In genomic region chr15:57656434-57656833, GRCh38 we compare ENCODE assay signal across 18 cellular contexts. TPM values are rescaled to one million over a fixed set of nuclear protein-coding genes. Genes with fewer than 3 reads are reported as not detected.
A peak's percentile ranks its signal among the peaks of the same experiment; 100 is the strongest.
DNase-seq lines count a peak whose midpoint lies in the region; ATAC-seq, FAIRE-seq and TF ChIP-seq lines count a peak whose summit lies in the region.
"Had no signal": no experiment of that assay in that cellular context is flagged by ENCODE, and none has a peak within 500 bp of the region (broad histone marks: within the 10 kb centered on the region; RNA-seq: fewer than 3 reads in every experiment).

No MANE protein-coding gene starts in this region.

- CTCF ChIA-PET in A549 (lab: Yijun Ruan, JAX): interaction anchor here (0.7 to 5.1 kb wide), 12 partner anchors 10 to 410 kb away, joined by 3 to 26 read pairs (median 4); partner anchors contain the start of gene ALDH1A2

- no peak for TF ChIP-seq POLR2A in A549 (IDR thresholded peaks at IDR 0.05; ENCODE audit: low read length)

- no peak for TF ChIP-seq RAD21 in A549 (conservative IDR thresholded peaks at IDR 0.05 in 1 of 2, IDR thresholded peaks at IDR 0.05 in 1 of 2)

- no peak overlapping the region for H3K4me3 ChIP-seq in heart right ventricle
- H3K4me3 ChIP-seq in A549: no peak overlapping the region
- H3K4me3 ChIP-seq in right cardiac atrium (ENCODE audit: low read length): no peak overlapping the region
- H3K4me3 ChIP-seq: BLaER1, HAP-1 had no signal

- H3K27ac ChIP-seq in heart right ventricle: peak overlapping the region in 8 of 10 donors; percentile 3 to 76 (median 53)
- no peak overlapping the region for H3K27ac ChIP-seq in A549
- no peak overlapping the region for H3K27ac ChIP-seq in right cardiac atrium (ENCODE audit: low read length)
- H3K27ac ChIP-seq: BLaER1, C4-2B had no signal

- H3K4me1 ChIP-seq in heart right ventricle: peaks cover 4 to 54% (median 19%) of the 10 kb centered on the region in 9 donors
- H3K4me1 ChIP-seq in A549: no peaks in the 10 kb centered on the region
- H3K4me1 ChIP-seq in right cardiac atrium (ENCODE audit: control insufficient read depth, insufficient read depth, low read length): peaks cover 4% of the 10 kb centered on the region
- H3K4me1 ChIP-seq: BLaER1, Caco-2, HAP-1 had no signal

- no peaks in the 10 kb centered on the region for H3K9me3 ChIP-seq in heart right ventricle
- no peaks in the 10 kb centered on the region for H3K9me3 ChIP-seq in A549
- no peaks in the 10 kb centered on the region for H3K9me3 ChIP-seq in right cardiac atrium (ENCODE audit: control insufficient read depth, low read length)
- H3K9me3 ChIP-seq: BLaER1, Caco-2, HAP-1 had no signal

- ATAC-seq in heart right ventricle: peak in 6 of 8 donors; percentile 62 to 78 (median 69)
- no peak for ATAC-seq in Right ventricle myocardium superior (ENCODE audit: poor library complexity)
- no peak for ATAC-seq in A549
- peak; percentile 10 to 46 for ATAC-seq in right cardiac atrium
- no peak for ATAC-seq in stimulated activated naive CD8-positive, alpha-beta T cell treated with anti-CD3 and anti-CD28 coated beads, Interleukin-15, Interleukin-2, amounts not matched to agents 100 U/mL and 50 U/mL, for 24 hours
- ATAC-seq: CD8-positive, alpha-beta T cell had no signal

- no peak for TF ChIP-seq CTCF in heart right ventricle (IDR thresholded peaks at IDR 0.05)
- TF ChIP-seq CTCF in A549 (IDR thresholded peaks at IDR 0.05): no peak

- H3K36me3 ChIP-seq in heart right ventricle: peaks cover 0 to 17% (median 0%) of the 10 kb centered on the region in 9 donors
- H3K36me3 ChIP-seq: BLaER1, HAP-1 had no signal

- H3K27me3 ChIP-seq in heart right ventricle: no peaks in the 10 kb centered on the region
- H3K27me3 ChIP-seq in right cardiac atrium (ENCODE audit: control insufficient read depth, insufficient read depth): no peaks in the 10 kb centered on the region
- H3K27me3 ChIP-seq: BLaER1 had no signal

- TF ChIP-seq EP300 in A549 (IDR thresholded peaks at IDR 0.05): no peak

- FAIRE-seq in A549 (lab: Jason Lieb, UNC): peak; percentile 28
- FAIRE-seq: GM12892, H54 had no signal

- intact Hi-C loops in heart right ventricle (cut with DNase I) (loop anchor here in 3 of 10 donors (5.0 to 10.0 kb wide), 2 partner anchors 94 to 762 kb away; no protein-coding TSS in a partner anchor), Right ventricle myocardium superior (cut with DNase I) (no loop called here), right cardiac atrium (cut with DNase I) (no loop called here)

- DNase-seq in heart right ventricle (no peak), Right ventricle myocardium superior (no peak), A549 (ENCODE audit: low read depth in 1 of 2, low spot score in 1 of 2) (no peak), right cardiac atrium (no peak), NCI-H128 (lab: John Stamatoyannopoulos, UW; ENCODE audit: unreplicated experiment) (no peak)
- DNase-seq in stimulated activated naive CD8-positive, alpha-beta T cell treated with anti-CD3 and anti-CD28 coated beads, Interleukin-15, Interleukin-2, amounts not matched to agents 100 U/mL and 50 U/mL, for 24 hours: no peak
- DNase-seq: 8988T; Caco-2; CD8-positive, alpha-beta T cell; DMS153; DND-41; GOT3; HFFc6 had no signal

- POLR2A ChIA-PET in A549 (lab: Yijun Ruan, JAX): no interaction called here

- WGBS in heart right ventricle, 2 donors: 38 to 53% methylated on average over 3 of the region's 3 CpGs
- WGBS in A549 (ENCODE audit: missing lambda C conversion rate): 40% methylated on average over 3 of the region's 3 CpGs
- 64% methylated on average over 3 of the region's 3 CpGs for WGBS in right cardiac atrium

- H3K4me2 ChIP-seq in A549: no peak overlapping the region
- H3K4me2 ChIP-seq: BLaER1 had no signal

TF ChIP-seq in A549, 52 proteins besides CTCF, POLR2A, EP300 and RAD21:
- TF ChIP-seq ZFP36 (IDR thresholded peaks at IDR 0.05; ENCODE audit: borderline replicate concordance, partially characterized antibody): no peak
- TF ChIP-seq MAFK (IDR thresholded peaks at IDR 0.05; ENCODE audit: partially characterized antibody): peak; percentile 31
TF ChIP-seq in A549: peak in this region for 1.

RNA-seq across cellular contexts. Expression of gene POLR2M, which starts 50.1 kb away (rescaled TPM):
- total RNA-seq in heart right ventricle: 10 to 100 TPM; 42.1 to 89.2 (median 56.5) TPM
- polyA plus RNA-seq in heart right ventricle: 10 to 100 TPM; 15.2 to 85.7 TPM
- total RNA-seq in Right ventricle myocardium superior: 47.1 TPM
- polyA plus RNA-seq in A549 (2011; rRNA removed): 99.6 and 107 TPM in 2 replicates
- polyA plus RNA-seq in A549 (2012; cell fraction: cytosol; rRNA removed): 221 and 353 TPM in 2 replicates
- 4.5 and 4.7 TPM in 2 replicates for polyA plus RNA-seq in A549 (2012; cell fraction: nucleus; rRNA removed)
- polyA plus RNA-seq in A549 (2017; fragmentation: RNase III; extraction: RNeasy Plus Mini Kit Qiagen cat#74134 plus additional on column Dnase treatment): 63.2 to 67.9 TPM (median 65.0 TPM) in 3 replicates
- 76.4 and 92.3 TPM in 2 replicates for polyA minus RNA-seq in A549 (2011; rRNA and poly(A)+ RNA removed)
- total RNA-seq in right cardiac atrium: 10 to 100 TPM; 51.3 to 57.8 (median 56.1) TPM
- 48.2 TPM for polyA plus RNA-seq in right cardiac atrium

Comparison
In these comparisons a context has a peak if more than half of its experiments do, and no peak if none do; other contexts are left out.
1. ATAC-seq: peak in heart right ventricle (6 of 8) and right cardiac atrium (2 of 2); none in Right ventricle myocardium superior (single experiment), A549 (0 of 2) and stimulated activated naive CD8-positive, alpha-beta T cell treated with anti-CD3 and anti-CD28 coated beads, Interleukin-15, Interleukin-2, amounts not matched to agents 100 U/mL and 50 U/mL, for 24 hours (single experiment).
2. H3K27ac ChIP-seq: peak in heart right ventricle (8 of 10); none in A549 (0 of 2) and right cardiac atrium (single experiment).